ENCODE assay signal across 16 cellular contexts in the genomic region with DNA sequence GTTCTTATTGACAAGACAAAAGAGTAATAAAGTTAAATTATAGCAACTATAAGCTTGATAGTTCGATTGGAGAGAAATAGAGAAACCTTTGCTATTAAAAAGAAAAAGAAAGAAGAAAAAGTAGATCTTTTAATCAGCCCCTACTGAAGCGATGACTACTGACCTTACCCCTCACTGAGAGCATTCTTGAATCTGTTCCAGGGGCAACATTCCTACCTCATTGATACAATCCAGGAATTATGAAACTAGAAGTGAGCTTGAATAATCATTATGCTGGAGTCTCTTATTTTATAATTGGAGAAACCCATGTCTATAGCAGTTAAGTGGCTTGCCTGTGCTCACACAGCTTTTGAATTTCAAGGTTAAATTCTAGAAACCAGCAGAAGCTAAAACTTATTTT.
DNase-seq lines count a peak whose midpoint lies in the region; ATAC-seq and TF ChIP-seq lines count a peak whose summit lies in the region.
"Had no signal": no experiment of that assay in that cellular context is flagged by ENCODE, and none has a peak within 500 bp of the region (broad histone marks: within the 10 kb centered on the region; RNA-seq: fewer than 3 reads in every experiment).

No MANE protein-coding gene starts in this region.

- TF ChIP-seq CTCF in fibroblast of mammary gland (conservative IDR thresholded peaks at IDR 0.05; ENCODE audit: control insufficient read depth, insufficient read depth, low read depth, low read length), result no peak

- H3K4me3 ChIP-seq in SJSA1 (no peak overlapping the region), fibroblast of mammary gland (ENCODE audit: control insufficient read depth, low read depth, low read length) (no peak overlapping the region), skeletal muscle cell (ENCODE audit: low read depth, low read length) (no peak overlapping the region)

- no peaks in the 10 kb centered on the region for H3K36me3 ChIP-seq in SJSA1

- H3K27me3 ChIP-seq in SJSA1 (replicated peaks), result no peaks in the 10 kb centered on the region

- H3K9me3 ChIP-seq in SJSA1 (replicated peaks), result no peaks in the 10 kb centered on the region

- H3K27ac ChIP-seq in SJSA1, result peak overlapping the region; percentile 66

- ATAC-seq in HG02870 (IDR thresholded peaks at IDR 0.05; ENCODE audit: unreplicated experiment), result no peak
- ATAC-seq in GM21390 (IDR thresholded peaks at IDR 0.05; ENCODE audit: unreplicated experiment), result no peak
- ATAC-seq: stimulated activated naive CD8-positive, alpha-beta T cell treated with anti-CD3 and anti-CD28 coated beads, Interleukin-15, Interleukin-2, amounts not matched to agents 100 U/mL and 50 U/mL, for 24 hours had no signal

- H3K4me1 ChIP-seq in SJSA1 (replicated peaks), result peaks cover 17% of the 10 kb centered on the region

- DNase-seq in ELR (ENCODE audit: low read depth), result peak; percentile 86
- DNase-seq in SJSA1 (ENCODE audit: low read depth in 1 of 2, low spot score in 2 of 2), result peak; percentile 68 to 81
- DNase-seq in fibroblast of mammary gland (ENCODE audit: low read depth), result peak; percentile 90
- DNase-seq in skeletal muscle cell (ENCODE audit: low read depth), result peak; percentile 75
- DNase-seq in NCI-H510A treated with DMSO at 0.1 percent for 48 hours (lab: John Stamatoyannopoulos, UW), result no peak
- no peak for DNase-seq in middle frontal gyrus (ENCODE audit: extremely low spot score, low spot score)
- DNase-seq: activated CD8-positive, alpha-beta memory T cell treated with anti-CD3 and anti-CD28 coated beads, Interleukin-2, amount 50 U/mL, for 48 hours; amygdala; COR-L47; NCI-H1092; NCI-H446 treated with DMSO at 0.1 percent for 48 hours; SIG-M5; stimulated activated CD4-positive, alpha-beta T cell treated with anti-CD3 and anti-CD28 coated beads, Interleukin-4, amount 100 ng/mL, for 24 hours; stimulated activated naive CD8-positive, alpha-beta T cell treated with anti-CD3 and anti-CD28 coated beads, Interleukin-15, Interleukin-2, amounts not matched to agents 100 U/mL and 50 U/mL, for 24 hours had no signal

Comparison
In these comparisons a context has a peak if more than half of its experiments do, and no peak if none do; other contexts are left out.
1. DNase-seq: peak in ELR (single experiment), SJSA1 (2 of 2), fibroblast of mammary gland (single experiment) and skeletal muscle cell (single experiment); none in NCI-H510A treated with DMSO at 0.1 percent for 48 hours (single experiment) and middle frontal gyrus (single experiment).